ENCODE assay signal across 20 cellular contexts in the genomic region with DNA sequence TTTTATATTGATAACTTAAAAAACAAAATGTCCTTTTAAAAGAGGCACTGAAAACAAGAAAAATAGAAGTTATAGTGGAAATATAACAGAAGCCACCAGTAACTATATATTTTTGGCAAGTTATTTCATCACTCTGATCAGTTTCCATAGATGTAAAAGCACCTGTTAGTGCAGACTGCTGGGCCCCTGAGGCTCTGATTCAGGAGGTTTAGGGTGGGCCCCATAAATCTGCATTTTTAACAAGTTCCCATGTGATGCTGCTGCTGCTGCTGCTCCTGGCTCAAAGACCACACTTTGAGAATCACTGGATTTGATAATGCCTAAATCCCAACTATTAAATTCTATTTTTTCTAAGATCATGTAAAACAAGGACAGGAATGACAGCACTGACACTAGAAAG.
"Had no signal": no experiment of that assay in that cellular context is flagged by ENCODE, and none has a peak within 500 bp of the region (broad histone marks: within the 10 kb centered on the region; RNA-seq: fewer than 3 reads in every experiment).

No MANE protein-coding gene starts in this region.

- H3K27me3 ChIP-seq: heart right ventricle, pancreas, right atrium auricular region, testis had no signal

- H3K27me3 Mint-ChIP-seq: T-cell had no signal

- H3K4me3 ChIP-seq: heart right ventricle, pancreas, psoas muscle, right atrium auricular region, testis had no signal

- DNase-seq: activated CD4-positive, CD25-positive, alpha-beta regulatory T cell treated with anti-CD3 and anti-CD28 coated beads, Interleukin-2, amount 50 U/mL, for 72 hours; activated gamma-delta T cell; cerebellar nuclear complex; cortex of kidney; endodermal cell; foreskin fibroblast; heart right ventricle; islet precursor cell; left cardiac atrium; nephron progenitor cell; pancreas; psoas muscle; stimulated activated CD4-positive, alpha-beta T cell treated with anti-CD3 and anti-CD28 coated beads, Interleukin-12 subunit alpha, Interleukin-12 subunit beta, amount 100 ng/mL, for 4 hours; stimulated activated CD4-positive, alpha-beta T cell treated with anti-CD3 and anti-CD28 coated beads, Interleukin-4, amount 100 ng/mL, for 4 hours; T-cell; testis; trophoblast cell; WERI-Rb-1 had no signal

- ATAC-seq: left cardiac atrium, pancreas, T-cell had no signal

- H3K4me1 ChIP-seq: pancreas, testis had no signal

- H3K9me3 ChIP-seq: pancreas, psoas muscle, right atrium auricular region, testis had no signal

- H3K27ac Mint-ChIP-seq: endodermal cell; nephron progenitor cell; T-helper 2 cell treated with Interferon-gamma antibody and Interleukin-4, amounts not matched to agents 5 μg/mL and 100 μg/mL, for 36 hours had no signal

- H3K9me3 Mint-ChIP-seq: T-cell had no signal

- H3K4me3 Mint-ChIP-seq: endodermal cell; nephron progenitor cell; T-cell; T-helper 2 cell treated with Interferon-gamma antibody and Interleukin-4, amounts not matched to agents 5 μg/mL and 100 μg/mL, for 36 hours had no signal

- H3K36me3 ChIP-seq: pancreas, right atrium auricular region, WERI-Rb-1 had no signal

- H3K27ac ChIP-seq: heart right ventricle, pancreas, psoas muscle, right atrium auricular region, testis, WERI-Rb-1 had no signal
